Comparison of ENCODE assay signal across 1 cellular context in genomic region chr14:24260780-24261157, GRCh38.
TF ChIP-seq lines count a peak whose summit lies in the region.

No MANE protein-coding gene starts in this region.

TF ChIP-seq in HepG2, 621 proteins besides CTCF, POLR2A, EP300 and RAD21 (continued from another document):
- no peak for TF ChIP-seq HOXA7 (CRISPR knock-in tag; IDR thresholded peaks at IDR 0.05)
